In genomic region chr19:2503521-2504109, GRCh38 we compare ENCODE assay signal across 8 cellular contexts. TPM values are rescaled to one million over a fixed set of nuclear protein-coding genes. Genes with fewer than 3 reads are reported as not detected.
DNase-seq lines count a peak whose midpoint lies in the region; ATAC-seq and TF ChIP-seq lines count a peak whose summit lies in the region.

No MANE protein-coding gene starts in this region.

- no peak for TF ChIP-seq POLR2A in suprapubic skin (IDR thresholded peaks at IDR 0.05)
- TF ChIP-seq POLR2A in prostate gland (IDR thresholded peaks at IDR 0.05), result no peak

- TF ChIP-seq EP300 in suprapubic skin (IDR thresholded peaks at IDR 0.05), result no peak

- DNase-seq in AG20443 (ENCODE audit: low spot score) (peak; percentile 88), RPMI8226 (peak; percentile 17), mucosa of descending colon (peak in 1 of 3 donors; percentile 67), suprapubic skin (ENCODE audit: low spot score in 2 of 2) (no peak), germinal center (ENCODE audit: low spot score) (no peak), prostate gland (ENCODE audit: low spot score) (no peak)
- DNase-seq in activated naive CD4-positive, alpha-beta T cell treated with anti-CD3 and anti-CD28 coated beads, Interleukin-2, amount 10 ng/mL, durations not matched to agents 7 days and 5 days, result peak; percentile 76

- no peak for TF ChIP-seq CTCF in mucosa of descending colon (IDR thresholded peaks at IDR 0.05)
- no peak for TF ChIP-seq CTCF in suprapubic skin (IDR thresholded peaks at IDR 0.05)
- TF ChIP-seq CTCF in prostate gland (IDR thresholded peaks at IDR 0.05), result no peak

- intact Hi-C loops in mucosa of descending colon (cut with DNase I, micrococcal nuclease) (no loop called here), prostate gland (cut with DNase I) (no loop called here)

- H3K4me3 ChIP-seq in mucosa of descending colon, result no peak overlapping the region
- no peak overlapping the region for H3K4me3 ChIP-seq in suprapubic skin
- no peak overlapping the region for H3K4me3 ChIP-seq in prostate gland

- H3K9me3 ChIP-seq in mucosa of descending colon (no peaks in the 10 kb centered on the region), suprapubic skin (no peaks in the 10 kb centered on the region), prostate gland (no peaks in the 10 kb centered on the region)

- no peaks in the 10 kb centered on the region for H3K36me3 Mint-ChIP-seq in activated naive CD4-positive, alpha-beta T cell treated with anti-CD3 and anti-CD28 coated beads, Interleukin-2, amount 10 ng/mL, durations not matched to agents 7 days and 5 days

- CTCF ChIA-PET in activated naive CD4-positive, alpha-beta T cell treated with anti-CD3 and anti-CD28 coated beads, Interleukin-2, amount 10 ng/mL, durations not matched to agents 7 days and 5 days (lab: Charles Lee), result interaction anchor here (1.0 to 1.3 kb wide), 3 partner anchors 25 to 108 kb away, joined by 3 to 4 read pairs (median 4); no protein-coding TSS in a partner anchor

- peak; percentile 58 for ATAC-seq in mucosa of descending colon
- no peak for ATAC-seq in GM18520 (IDR thresholded peaks at IDR 0.05; ENCODE audit: unreplicated experiment)

- H3K27me3 Mint-ChIP-seq in activated naive CD4-positive, alpha-beta T cell treated with anti-CD3 and anti-CD28 coated beads, Interleukin-2, amount 10 ng/mL, durations not matched to agents 7 days and 5 days, result peaks cover 26% of the 10 kb centered on the region

- H3K9me3 Mint-ChIP-seq in activated naive CD4-positive, alpha-beta T cell treated with anti-CD3 and anti-CD28 coated beads, Interleukin-2, amount 10 ng/mL, durations not matched to agents 7 days and 5 days, result no peaks in the 10 kb centered on the region

- peak overlapping the region; percentile 55 for H3K4me3 Mint-ChIP-seq in activated naive CD4-positive, alpha-beta T cell treated with anti-CD3 and anti-CD28 coated beads, Interleukin-2, amount 10 ng/mL, durations not matched to agents 7 days and 5 days

- peaks cover 59% of the 10 kb centered on the region for H3K4me1 Mint-ChIP-seq in activated naive CD4-positive, alpha-beta T cell treated with anti-CD3 and anti-CD28 coated beads, Interleukin-2, amount 10 ng/mL, durations not matched to agents 7 days and 5 days

- peak overlapping the region; percentile 98 for H3K27ac Mint-ChIP-seq in activated naive CD4-positive, alpha-beta T cell treated with anti-CD3 and anti-CD28 coated beads, Interleukin-2, amount 10 ng/mL, durations not matched to agents 7 days and 5 days

- WGBS in suprapubic skin, result 60% methylated on average over 11 of the region's 21 CpGs
- WGBS in prostate gland, result 56% methylated on average over 21 of the region's 21 CpGs

- no peaks in the 10 kb centered on the region for H3K36me3 ChIP-seq in mucosa of descending colon (ENCODE audit: low read depth)
- no peaks in the 10 kb centered on the region for H3K36me3 ChIP-seq in suprapubic skin
- no peaks in the 10 kb centered on the region for H3K36me3 ChIP-seq in prostate gland

- H3K27me3 ChIP-seq in suprapubic skin (no peaks in the 10 kb centered on the region), prostate gland (replicated peaks; ENCODE audit: insufficient read depth) (no peaks in the 10 kb centered on the region)

- H3K4me1 ChIP-seq in mucosa of descending colon (ENCODE audit: low read depth) (no peaks in the 10 kb centered on the region), suprapubic skin (peaks cover 33% of the 10 kb centered on the region), prostate gland (replicated peaks) (no peaks in the 10 kb centered on the region)

- H3K27ac ChIP-seq in suprapubic skin, result peak overlapping the region; percentile 61
- H3K27ac ChIP-seq in prostate gland, result no peak overlapping the region

RNA-seq across cellular contexts. Expression of gene GADD45B, which starts 27.7 kb away (rescaled TPM):
- total RNA-seq in mucosa of descending colon (10 to 100 TPM; 30.6 to 45.5 (median 35.9) TPM), suprapubic skin (100 to 1,000 TPM in 1 of 4 donors, 10 to 100 TPM in 3; 52.5 to 134 (median 68.7) TPM), prostate gland (10 to 100 TPM; 90.7 to 94.6 TPM)

RNA-seq across cellular contexts. Expression of gene LMNB2, which starts 46.9 kb away (rescaled TPM):
- total RNA-seq in mucosa of descending colon, result 10 to 100 TPM; 21.1 to 47.8 (median 22.1) TPM
- total RNA-seq in suprapubic skin, result 10 to 100 TPM; 17.1 to 26.8 (median 24.7) TPM
- 10 to 100 TPM; 28.5 to 39.1 TPM for total RNA-seq in prostate gland

Comparison
In these comparisons a context has a peak if more than half of its experiments do, and no peak if none do; other contexts are left out.
1. DNase-seq: peak in AG20443 (single experiment), RPMI8226 (single experiment) and activated naive CD4-positive, alpha-beta T cell treated with anti-CD3 and anti-CD28 coated beads, Interleukin-2, amount 10 ng/mL, durations not matched to agents 7 days and 5 days (single experiment); none in suprapubic skin (0 of 2), germinal center (single experiment) and prostate gland (single experiment).